ENCODE assay signal across 35 cellular contexts in genomic region chr7:11701829-11702560, GRCh38.
A peak's percentile ranks its signal among the peaks of the same experiment; 100 is the strongest.
DNase-seq lines count a peak whose midpoint lies in the region; ATAC-seq, FAIRE-seq and TF ChIP-seq lines count a peak whose summit lies in the region.
"Had no signal": no experiment of that assay in that cellular context is flagged by ENCODE, and none has a peak within 500 bp of the region (broad histone marks: within the 10 kb centered on the region; RNA-seq: fewer than 3 reads in every experiment).

No MANE protein-coding gene starts in this region.

- no peak for TF ChIP-seq POLR2A in GM12878 (IDR thresholded peaks at IDR 0.05; ENCODE audit: low read depth, low read length)
- TF ChIP-seq POLR2A in transverse colon (IDR thresholded peaks at IDR 0.05) = no peak

- no peak for FAIRE-seq in GM12878 (lab: Jason Lieb, UNC)
- FAIRE-seq: GM19239 had no signal

- no TSS peak for BruUV-seq in GM12878 (replicated peaks; lab: Mats Ljungman, UMichigan)

- TF ChIP-seq EP300 in GM12878 (IDR thresholded peaks at IDR 0.05; ENCODE audit: borderline replicate concordance in 1 of 2, control insufficient read depth in 1 of 2, low read depth in 2 of 2, low read length in 2 of 2) (no peak), transverse colon (IDR thresholded peaks at IDR 0.05; ENCODE audit: low read depth) (no peak)

- H3K4me3 ChIP-seq in GM12878 (no peak overlapping the region), neural progenitor cell (no peak overlapping the region), transverse colon (no peak overlapping the region)
- H3K4me3 ChIP-seq: esophagus squamous epithelium, heart left ventricle, SJSA1 had no signal

- H3K4me1 ChIP-seq in GM12878 (ENCODE audit: control insufficient read depth, insufficient read depth, low read length) = no peaks in the 10 kb centered on the region
- peaks cover 3% of the 10 kb centered on the region for H3K4me1 ChIP-seq in neural progenitor cell
- H3K4me1 ChIP-seq in transverse colon = peaks cover 0 to 4% (median 2%) of the 10 kb centered on the region in 4 donors
- H3K4me1 ChIP-seq: esophagus squamous epithelium had no signal

- in situ Hi-C loops in GM12878 (cut with MboI) (no loop called here), transverse colon (cut with MboI; ENCODE audit: low pct_ligation_motif_present in 1 of 4, low pct_unique_long_range_greater_than_20kb in 1 of 4, low sequenced_read_pairs in 3 of 4) (no loop called here)

- SMC1A ChIA-PET in GM12878 (lab: Charles Lee; ENCODE audit: uncharacterized antibody, unreplicated experiment) = interaction anchor here (0.9 to 1.1 kb wide), 2 partner anchors 10 to 24 kb away, joined by 3 read pairs; no protein-coding TSS in a partner anchor

- no peaks in the 10 kb centered on the region for H3K27me3 Mint-ChIP-seq in neural progenitor cell (ENCODE audit: insufficient read depth, low read depth)
- no peaks in the 10 kb centered on the region for H3K27me3 Mint-ChIP-seq in activated naive CD4-positive, alpha-beta T cell treated with anti-CD3 and anti-CD28 coated beads for 36 hours (ENCODE audit: low read depth)
- H3K27me3 Mint-ChIP-seq in activated T-helper 2 cell treated with anti-CD3 and anti-CD28 coated beads, Interferon-gamma antibody, Interleukin-2, Interleukin-4, amounts not matched to agents 10 μg/mL and 5 μg/mL and 100 μg/mL, durations not matched to agents 14 hours and 24 hours and 36 hours (ENCODE audit: low read depth) = no peaks in the 10 kb centered on the region
- H3K27me3 Mint-ChIP-seq: activated CD4-positive, alpha-beta T cell treated with anti-CD3 and anti-CD28 coated beads, Interleukin-2, amount 10 ng/mL, durations not matched to agents 24 days and 14 days; activated naive CD8-positive, alpha-beta T cell treated with anti-CD3 and anti-CD28 coated beads, Interleukin-2, amount 50 U/mL, for 24 hours; brain; progenitor cell of endocrine pancreas; type B pancreatic cell had no signal

- no peaks in the 10 kb centered on the region for H3K79me2 ChIP-seq in GM12878 (ENCODE audit: control insufficient read depth, insufficient read depth, low read length)
- H3K79me2 ChIP-seq in neural progenitor cell (ENCODE audit: low read depth) = no peaks in the 10 kb centered on the region

- no peaks in the 10 kb centered on the region for H3K36me3 Mint-ChIP-seq in neural progenitor cell
- no peaks in the 10 kb centered on the region for H3K36me3 Mint-ChIP-seq in activated naive CD4-positive, alpha-beta T cell treated with anti-CD3 and anti-CD28 coated beads for 36 hours (ENCODE audit: low read depth)
- no peaks in the 10 kb centered on the region for H3K36me3 Mint-ChIP-seq in activated T-helper 2 cell treated with anti-CD3 and anti-CD28 coated beads, Interferon-gamma antibody, Interleukin-2, Interleukin-4, amounts not matched to agents 10 μg/mL and 5 μg/mL and 100 μg/mL, durations not matched to agents 14 hours and 24 hours and 36 hours (ENCODE audit: low read depth)
- H3K36me3 Mint-ChIP-seq: brain; CD8-positive, alpha-beta T cell; mesothelial cell of epicardium; stimulated activated effector memory CD8-positive, alpha-beta T cell treated with anti-CD3 and anti-CD28 coated beads, Interleukin-12 subunit alpha, Interleukin-12 subunit beta, amount 100 ng/mL, for 72 hours; type B pancreatic cell had no signal

- H3K36me3 ChIP-seq in GM12878 (ENCODE audit: control insufficient read depth in 2 of 2, insufficient read depth in 2 of 2, low read length in 1 of 2) = no peaks in the 10 kb centered on the region
- H3K36me3 ChIP-seq in neural progenitor cell = no peaks in the 10 kb centered on the region
- no peaks in the 10 kb centered on the region for H3K36me3 ChIP-seq in transverse colon
- H3K36me3 ChIP-seq: BE2C, esophagus squamous epithelium, heart left ventricle, SJSA1, WERI-Rb-1 had no signal

- intact Hi-C loops in GM12878 (cut with micrococcal nuclease; ENCODE audit: unreplicated experiment) = no loop called here
- intact Hi-C loops in transverse colon (cut with DNase I; ENCODE audit: low total_unique reads) = no loop called here
- intact Hi-C loops in activated naive CD4-positive, alpha-beta T cell treated with anti-CD3 and anti-CD28 coated beads for 36 hours (cut with micrococcal nuclease) = no loop called here
- intact Hi-C loops in activated T-helper 2 cell treated with anti-CD3 and anti-CD28 coated beads, Interferon-gamma antibody, Interleukin-2, Interleukin-4, amounts not matched to agents 10 μg/mL and 5 μg/mL and 100 μg/mL, durations not matched to agents 14 hours and 24 hours and 36 hours (cut with micrococcal nuclease) = no loop called here

- H3F3A ChIP-seq in neural progenitor cell (ENCODE audit: low read depth) = no peaks in the 10 kb centered on the region

- RAD21 ChIA-PET in GM12878 (lab: Charles Lee; ENCODE audit: unreplicated experiment) = no interaction called here

- H3K27me3 ChIP-seq in GM12878 (replicated peaks in 1 of 2; ENCODE audit: control insufficient read depth in 2 of 2, insufficient read depth in 2 of 2, low read length in 1 of 2) (no peaks in the 10 kb centered on the region), neural progenitor cell (no peaks in the 10 kb centered on the region), transverse colon (no peaks in the 10 kb centered on the region)
- H3K27me3 ChIP-seq: BE2C, esophagus squamous epithelium, foreskin keratinocyte, heart left ventricle, SJSA1 had no signal

- TF ChIP-seq RAD21 in GM12878 (IDR thresholded peaks at IDR 0.05; ENCODE audit: insufficient read depth, low read depth, low read length) = no peak

- TF ChIP-seq CTCF in GM12878 (IDR thresholded peaks at IDR 0.05 in 2 of 3, conservative IDR thresholded peaks at IDR 0.05 in 1 of 3; ENCODE audit: control insufficient read depth in 2 of 3, extremely low read depth in 1 of 3, insufficient read depth in 1 of 3, low read depth in 3 of 3, low read length in 3 of 3) = no peak
- TF ChIP-seq CTCF in neural progenitor cell (IDR thresholded peaks at IDR 0.05) = no peak
- TF ChIP-seq CTCF in transverse colon (IDR thresholded peaks at IDR 0.05) = no peak

- no peak overlapping the region for H3K27ac ChIP-seq in GM12878 (ENCODE audit: control insufficient read depth, insufficient read depth)
- H3K27ac ChIP-seq in neural progenitor cell = no peak overlapping the region
- H3K27ac ChIP-seq in transverse colon = no peak overlapping the region
- H3K27ac ChIP-seq: esophagus squamous epithelium, foreskin keratinocyte, heart left ventricle, RWPE1, SJSA1, WERI-Rb-1 had no signal

- no peak overlapping the region for H3K4me3 Mint-ChIP-seq in neural progenitor cell
- H3K4me3 Mint-ChIP-seq in activated naive CD4-positive, alpha-beta T cell treated with anti-CD3 and anti-CD28 coated beads for 36 hours = no peak overlapping the region
- no peak overlapping the region for H3K4me3 Mint-ChIP-seq in activated T-helper 2 cell treated with anti-CD3 and anti-CD28 coated beads, Interferon-gamma antibody, Interleukin-2, Interleukin-4, amounts not matched to agents 10 μg/mL and 5 μg/mL and 100 μg/mL, durations not matched to agents 14 hours and 24 hours and 36 hours (ENCODE audit: low read depth)
- H3K4me3 Mint-ChIP-seq: activated CD4-positive, alpha-beta T cell treated with anti-CD3 and anti-CD28 coated beads, Interleukin-2, amount 10 ng/mL, durations not matched to agents 24 days and 14 days; activated naive CD8-positive, alpha-beta T cell treated with anti-CD3 and anti-CD28 coated beads, Interleukin-2, amount 50 U/mL, for 24 hours; activated T-cell treated with anti-CD3 and anti-CD28 coated beads, Interleukin-2, amount 50 U/mL, for 4 hours; brain; CD8-positive, alpha-beta T cell; mesothelial cell of epicardium; stimulated activated effector memory CD8-positive, alpha-beta T cell treated with anti-CD3 and anti-CD28 coated beads, Interleukin-12 subunit alpha, Interleukin-12 subunit beta, amount 100 ng/mL, for 72 hours; type B pancreatic cell had no signal

- H3K9me3 ChIP-seq in GM12878 (replicated peaks; ENCODE audit: control insufficient read depth, insufficient read depth, low read length) (no peaks in the 10 kb centered on the region), neural progenitor cell (ENCODE audit: low read depth) (no peaks in the 10 kb centered on the region), transverse colon (no peaks in the 10 kb centered on the region)
- H3K9me3 ChIP-seq: BE2C, esophagus squamous epithelium, heart left ventricle, SJSA1 had no signal

- H3K9me3 Mint-ChIP-seq in neural progenitor cell = no peaks in the 10 kb centered on the region
- H3K9me3 Mint-ChIP-seq in activated naive CD4-positive, alpha-beta T cell treated with anti-CD3 and anti-CD28 coated beads for 36 hours = no peaks in the 10 kb centered on the region
- H3K9me3 Mint-ChIP-seq in activated T-helper 2 cell treated with anti-CD3 and anti-CD28 coated beads, Interferon-gamma antibody, Interleukin-2, Interleukin-4, amounts not matched to agents 10 μg/mL and 5 μg/mL and 100 μg/mL, durations not matched to agents 14 hours and 24 hours and 36 hours = no peaks in the 10 kb centered on the region
- H3K9me3 Mint-ChIP-seq: activated CD4-positive, alpha-beta T cell treated with anti-CD3 and anti-CD28 coated beads, Interleukin-2, amount 10 ng/mL, durations not matched to agents 24 days and 14 days; activated naive CD8-positive, alpha-beta T cell treated with anti-CD3 and anti-CD28 coated beads, Interleukin-2, amount 50 U/mL, for 24 hours; activated T-cell treated with anti-CD3 and anti-CD28 coated beads, Interleukin-2, amount 50 U/mL, for 4 hours; brain; CD8-positive, alpha-beta T cell; mesothelial cell of epicardium; type B pancreatic cell had no signal

- no peaks in the 10 kb centered on the region for H4K20me1 ChIP-seq in GM12878 (ENCODE audit: control insufficient read depth, insufficient read depth)
- H4K20me1 ChIP-seq in neural progenitor cell (ENCODE audit: low read depth) = no peaks in the 10 kb centered on the region

- H3K9ac ChIP-seq in GM12878 (ENCODE audit: control insufficient read depth, insufficient read depth, low read length) (no peak overlapping the region), neural progenitor cell (no peak overlapping the region)

- 13% methylated on average over 6 of the region's 6 CpGs for WGBS in GM12878 (ENCODE audit: insufficient coverage, insufficient replicate concordance, low lambda C conversion rate, missing lambda C conversion rate)
- 50 to 80% methylated on average over 2 to 6 of the region's 6 CpGs for WGBS in transverse colon (ENCODE audit: low coverage in 1 of 2), 2 donors

- H3K4me2 ChIP-seq in GM12878 (ENCODE audit: control insufficient read depth, insufficient read depth) = no peak overlapping the region
- no peak overlapping the region for H3K4me2 ChIP-seq in neural progenitor cell

- H2AFZ ChIP-seq in GM12878 (ENCODE audit: control insufficient read depth, low read depth, low read length) (no peak overlapping the region), neural progenitor cell (replicated peaks) (peak overlapping the region; percentile 51)

- POLR2A ChIA-PET in GM12878 (lab: Charles Lee) = no interaction called here

- DNase-seq in ELR (ENCODE audit: low read depth) (peak; percentile 13), NCI-H2227 (lab: John Stamatoyannopoulos, UW; ENCODE audit: unreplicated experiment) (peak; percentile 36), GM12878 (ENCODE audit: low read depth, low spot score) (no peak), neural progenitor cell (ENCODE audit: low spot score) (no peak), COLO668 (lab: John Stamatoyannopoulos, UW; ENCODE audit: unreplicated experiment) (no peak), transverse colon (no peak)
- no peak for DNase-seq in activated naive CD4-positive, alpha-beta T cell treated with anti-CD3 and anti-CD28 coated beads for 36 hours
- DNase-seq in activated T-helper 2 cell treated with anti-CD3 and anti-CD28 coated beads, Interferon-gamma antibody, Interleukin-2, Interleukin-4, amounts not matched to agents 10 μg/mL and 5 μg/mL and 100 μg/mL, durations not matched to agents 14 hours and 24 hours and 36 hours (ENCODE audit: low spot score) = no peak
- DNase-seq: ACHN; activated CD4-positive, alpha-beta T cell treated with anti-CD3 and anti-CD28 coated beads, Interleukin-2, amount 10 ng/mL, durations not matched to agents 24 days and 14 days; activated gamma-delta T cell treated with Interleukin-2 at 50 U/mL for 16 hours; activated naive CD8-positive, alpha-beta T cell treated with anti-CD3 and anti-CD28 coated beads, Interleukin-2, amount 50 U/mL, for 24 hours; activated T-cell treated with anti-CD3 and anti-CD28 coated beads, Interleukin-2, amount 50 U/mL, for 4 hours; BE2C; CD8-positive, alpha-beta T cell; DMS153; esophagus squamous epithelium; foreskin keratinocyte; GDM1; HCEC 1CT; heart left ventricle; NCI-H1048; NCI-H1694; NCI-H510A; stimulated activated CD4-positive, alpha-beta T cell treated with anti-CD3 and anti-CD28 coated beads, Interleukin-15, amount 100 ng/mL, for 24 hours; T-helper 9 cell; WERI-Rb-1 had no signal

- peak; percentile 32; the same call in 1 of the 3 replicates for ATAC-seq in GM12878
- ATAC-seq: activated naive CD8-positive, alpha-beta T cell treated with anti-CD3 and anti-CD28 coated beads, Interleukin-2, amount 50 U/mL, for 24 hours; activated T-cell treated with anti-CD3 and anti-CD28 coated beads, Interleukin-2, amount 50 U/mL, for 4 hours; CD8-positive, alpha-beta T cell; foreskin keratinocyte; heart left ventricle; stimulated activated effector memory CD8-positive, alpha-beta T cell treated with anti-CD3 and anti-CD28 coated beads, Interleukin-12 subunit alpha, Interleukin-12 subunit beta, amount 100 ng/mL, for 72 hours had no signal

- no peak overlapping the region for H3K27ac Mint-ChIP-seq in neural progenitor cell
- H3K27ac Mint-ChIP-seq in activated naive CD4-positive, alpha-beta T cell treated with anti-CD3 and anti-CD28 coated beads for 36 hours = no peak overlapping the region
- no peak overlapping the region for H3K27ac Mint-ChIP-seq in activated T-helper 2 cell treated with anti-CD3 and anti-CD28 coated beads, Interferon-gamma antibody, Interleukin-2, Interleukin-4, amounts not matched to agents 10 μg/mL and 5 μg/mL and 100 μg/mL, durations not matched to agents 14 hours and 24 hours and 36 hours
- H3K27ac Mint-ChIP-seq: activated CD4-positive, alpha-beta T cell treated with anti-CD3 and anti-CD28 coated beads, Interleukin-2, amount 10 ng/mL, durations not matched to agents 24 days and 14 days; activated naive CD8-positive, alpha-beta T cell treated with anti-CD3 and anti-CD28 coated beads, Interleukin-2, amount 50 U/mL, for 24 hours; CD8-positive, alpha-beta T cell; mesothelial cell of epicardium; progenitor cell of endocrine pancreas; stimulated activated effector memory CD8-positive, alpha-beta T cell treated with anti-CD3 and anti-CD28 coated beads, Interleukin-12 subunit alpha, Interleukin-12 subunit beta, amount 100 ng/mL, for 72 hours; type B pancreatic cell had no signal

- peaks cover 11% of the 10 kb centered on the region for H3K4me1 Mint-ChIP-seq in neural progenitor cell
- no peaks in the 10 kb centered on the region for H3K4me1 Mint-ChIP-seq in activated naive CD4-positive, alpha-beta T cell treated with anti-CD3 and anti-CD28 coated beads for 36 hours (ENCODE audit: low read depth)
- H3K4me1 Mint-ChIP-seq in activated T-helper 2 cell treated with anti-CD3 and anti-CD28 coated beads, Interferon-gamma antibody, Interleukin-2, Interleukin-4, amounts not matched to agents 10 μg/mL and 5 μg/mL and 100 μg/mL, durations not matched to agents 14 hours and 24 hours and 36 hours (ENCODE audit: low read depth) = no peaks in the 10 kb centered on the region
- H3K4me1 Mint-ChIP-seq: activated CD4-positive, alpha-beta T cell treated with anti-CD3 and anti-CD28 coated beads, Interleukin-2, amount 10 ng/mL, durations not matched to agents 24 days and 14 days; activated naive CD8-positive, alpha-beta T cell treated with anti-CD3 and anti-CD28 coated beads, Interleukin-2, amount 50 U/mL, for 24 hours; stimulated activated effector memory CD8-positive, alpha-beta T cell treated with anti-CD3 and anti-CD28 coated beads, Interleukin-12 subunit alpha, Interleukin-12 subunit beta, amount 100 ng/mL, for 72 hours had no signal

- CTCF ChIA-PET in GM12878 (lab: Yijun Ruan, JAX) = interaction anchor here (0.6 kb wide), 1 partner anchor 113 kb away, joined by 4 read pairs; no protein-coding TSS in a partner anchor
- CTCF ChIA-PET in activated naive CD4-positive, alpha-beta T cell treated with anti-CD3 and anti-CD28 coated beads for 36 hours (lab: Charles Lee) = interaction anchor here (0.6 kb wide), 1 partner anchor 495 kb away, joined by 4 read pairs; no protein-coding TSS in a partner anchor

Comparison
In these comparisons a context has a peak if more than half of its experiments do, and no peak if none do; other contexts are left out.
1. DNase-seq: peak in ELR (single experiment) and NCI-H2227 (single experiment); none in GM12878 (single experiment), neural progenitor cell (single experiment), COLO668 (single experiment), transverse colon (single experiment), activated naive CD4-positive, alpha-beta T cell treated with anti-CD3 and anti-CD28 coated beads for 36 hours (single experiment) and activated T-helper 2 cell treated with anti-CD3 and anti-CD28 coated beads, Interferon-gamma antibody, Interleukin-2, Interleukin-4, amounts not matched to agents 10 μg/mL and 5 μg/mL and 100 μg/mL, durations not matched to agents 14 hours and 24 hours and 36 hours (single experiment).